ENCODE assay signal across 19 cellular contexts in genomic region chr10:109127363-109127762, GRCh38.
DNase-seq lines count a peak whose midpoint lies in the region; ATAC-seq, FAIRE-seq and TF ChIP-seq lines count a peak whose summit lies in the region.
"Had no signal": no experiment of that assay in that cellular context is flagged by ENCODE, and none has a peak within 500 bp of the region (broad histone marks: within the 10 kb centered on the region; RNA-seq: fewer than 3 reads in every experiment).

No MANE protein-coding gene starts in this region.

- POLR2A ChIA-PET in HepG2 (lab: Yijun Ruan, JAX) = no interaction called here
- POLR2A ChIA-PET in K562 (lab: Yijun Ruan, JAX) = no interaction called here

- CTCF ChIA-PET in HepG2 (lab: Yijun Ruan, JAX; ENCODE audit: low intra/inter-chr PET ratio, low total read pairs) = no interaction called here
- CTCF ChIA-PET in K562 (lab: Yijun Ruan, JAX; ENCODE audit: low intra/inter-chr PET ratio) = no interaction called here

- peaks cover 60% of the 10 kb centered on the region for H3K9me3 ChIP-seq in HepG2 (ENCODE audit: low read length)
- H3K9me3 ChIP-seq in right lobe of liver = no peaks in the 10 kb centered on the region
- H3K9me3 ChIP-seq in K562 (replicated peaks; ENCODE audit: control insufficient read depth, insufficient read depth, low read depth, low read length) = no peaks in the 10 kb centered on the region
- H3K9me3 ChIP-seq: Caco-2 had no signal

- H3K36me3 ChIP-seq in HepG2 (replicated peaks in 1 of 2; ENCODE audit: control insufficient read depth in 1 of 2, insufficient read depth in 2 of 2, low read length in 2 of 2) (no peaks in the 10 kb centered on the region), right lobe of liver (no peaks in the 10 kb centered on the region), K562 (ENCODE audit: control insufficient read depth, insufficient read depth, low read length) (no peaks in the 10 kb centered on the region)
- H3K36me3 ChIP-seq: BLaER1 treated with 17β-estradiol and CSF1 and Interleukin-3, amounts not matched to agents 10 nM and 100 nM had no signal

- BruUV-seq in HepG2 (replicated peaks; lab: Mats Ljungman, UMichigan) (no TSS peak), K562 (replicated peaks; lab: Mats Ljungman, UMichigan) (no TSS peak)

- FAIRE-seq in HepG2 (lab: Jason Lieb, UNC) = no peak
- FAIRE-seq in K562 (lab: Jason Lieb, UNC) = no peak
- FAIRE-seq: D721Med, G401.6, GM12891, GM19239 had no signal

- no peaks in the 10 kb centered on the region for H3K9me1 ChIP-seq in K562 (ENCODE audit: control insufficient read depth, insufficient read depth, low read length)

- H3K4me1 ChIP-seq in HepG2 (ENCODE audit: insufficient read depth, low read length) (no peaks in the 10 kb centered on the region), right lobe of liver (no peaks in the 10 kb centered on the region), K562 (replicated peaks in 1 of 2; ENCODE audit: control insufficient read depth in 2 of 2, insufficient read depth in 2 of 2, low read length in 2 of 2) (no peaks in the 10 kb centered on the region)
- H3K4me1 ChIP-seq: BLaER1 treated with 17β-estradiol and CSF1 and Interleukin-3, amounts not matched to agents 10 nM and 100 nM; Caco-2 had no signal

- H3K9ac ChIP-seq in HepG2 (ENCODE audit: insufficient read depth, low read depth, low read length) (no peak overlapping the region), K562 (ENCODE audit: insufficient read depth in 1 of 2, low read depth in 2 of 2, low read length in 2 of 2) (no peak overlapping the region)
- H3K9ac ChIP-seq: BLaER1 treated with 17β-estradiol and CSF1 and Interleukin-3, amounts not matched to agents 10 nM and 100 nM had no signal

- TF ChIP-seq POLR2A in HepG2 (IDR thresholded peaks at IDR 0.05; ENCODE audit: insufficient read depth in 1 of 2, low read depth in 2 of 2, low read length in 2 of 2) (no peak), right lobe of liver (IDR thresholded peaks at IDR 0.05) (no peak), K562 (conservative IDR thresholded peaks at IDR 0.05) (no peak)

- in situ Hi-C loops in HepG2 (cut with HindIII; ENCODE audit: extremely low pct_ligation_motif_present, low pct_unique_long_range_greater_than_20kb) = no loop called here
- in situ Hi-C loops in K562 (cut with MboI) = no loop called here
- in situ Hi-C loops in ACHN (cut with HindIII; ENCODE audit: low pct_ligation_motif_present, low pct_unique_long_range_greater_than_20kb, low sequenced_read_pairs) = no loop called here

- H2AFZ ChIP-seq in HepG2 (ENCODE audit: low read length) = no peak overlapping the region
- no peak overlapping the region for H2AFZ ChIP-seq in K562 (ENCODE audit: low read depth, low read length)

- no peak for ATAC-seq in HepG2
- no peak for ATAC-seq in right lobe of liver
- no peak for ATAC-seq in K562
- ATAC-seq in GM21737 (IDR thresholded peaks at IDR 0.05; ENCODE audit: unreplicated experiment) = no peak
- ATAC-seq: CD8-positive, alpha-beta T cell had no signal

- H3K4me2 ChIP-seq in HepG2 (ENCODE audit: low read depth, low read length) (no peak overlapping the region), K562 (ENCODE audit: insufficient read depth, low read length) (no peak overlapping the region)
- H3K4me2 ChIP-seq: BLaER1 treated with 17β-estradiol and CSF1 and Interleukin-3, amounts not matched to agents 10 nM and 100 nM had no signal

- TF ChIP-seq RAD21 in HepG2 (CRISPR knock-in tag; IDR thresholded peaks at IDR 0.05) (no peak), K562 (CRISPR knock-in tag; conservative IDR thresholded peaks at IDR 0.05 in 1 of 2, IDR thresholded peaks at IDR 0.05 in 1 of 2) (no peak)

- H3K79me2 ChIP-seq in HepG2 (ENCODE audit: insufficient read depth, low read length) = no peaks in the 10 kb centered on the region
- no peaks in the 10 kb centered on the region for H3K79me2 ChIP-seq in K562 (ENCODE audit: control insufficient read depth, insufficient read depth, low read length)

- TF ChIP-seq CTCF in HepG2 (CRISPR knock-in tag; IDR thresholded peaks at IDR 0.05) (no peak), right lobe of liver (IDR thresholded peaks at IDR 0.05) (no peak), K562 (IDR thresholded peaks at IDR 0.05 in 2 of 3, conservative IDR thresholded peaks at IDR 0.05 in 1 of 3; ENCODE audit: insufficient read depth in 2 of 3, low read depth in 1 of 3, low read length in 3 of 3) (no peak)

- H3K27ac ChIP-seq in HepG2 (ENCODE audit: extremely low read length, insufficient read depth, low read length) = no peak overlapping the region
- H3K27ac ChIP-seq in right lobe of liver = no peak overlapping the region
- no peak overlapping the region for H3K27ac ChIP-seq in K562 (ENCODE audit: extremely low read depth, low read depth, low read length)
- H3K27ac ChIP-seq: 22Rv1; BLaER1 treated with 17β-estradiol and CSF1 and Interleukin-3, amounts not matched to agents 10 nM and 100 nM; C4-2B had no signal

- H4K20me1 ChIP-seq in HepG2 (ENCODE audit: insufficient read depth, low read length) (no peaks in the 10 kb centered on the region), K562 (replicated peaks; ENCODE audit: control insufficient read depth, insufficient read depth, low read length) (no peaks in the 10 kb centered on the region)
- H4K20me1 ChIP-seq: BLaER1 treated with 17β-estradiol and CSF1 and Interleukin-3, amounts not matched to agents 10 nM and 100 nM had no signal

- 0% methylated on average over 1 of the region's 1 CpG for WGBS in HepG2 (ENCODE audit: low lambda C conversion rate)
- 53% methylated on average over 1 of the region's 1 CpG for WGBS in right lobe of liver (ENCODE audit: insufficient coverage, low coverage, low lambda C conversion rate, missing lambda C conversion rate)
- WGBS in K562 (ENCODE audit: insufficient coverage, low coverage, missing lambda C conversion rate) = 0% methylated on average over 1 of the region's 1 CpG

- DNase-seq in HepG2 (ENCODE audit: low spot score) (no peak), right lobe of liver (no peak), K562 (ENCODE audit: extremely low read depth in 1 of 4, low spot score in 3 of 4) (no peak), ACHN (no peak)
- DNase-seq: AML-193; Caco-2; Calu3; CD4-positive, alpha-beta T cell; CD8-positive, alpha-beta T cell; DMS79 treated with DMSO at 0.1 percent for 48 hours; GF-D8 had no signal

- H3K27me3 ChIP-seq in HepG2 (ENCODE audit: control insufficient read depth in 1 of 2, insufficient read depth in 2 of 2, low read length in 2 of 2) (no peaks in the 10 kb centered on the region), right lobe of liver (no peaks in the 10 kb centered on the region), K562 (ENCODE audit: control insufficient read depth in 2 of 2, insufficient read depth in 2 of 2, low read length in 2 of 2) (no peaks in the 10 kb centered on the region)
- H3K27me3 ChIP-seq: BLaER1 treated with 17β-estradiol and CSF1 and Interleukin-3, amounts not matched to agents 10 nM and 100 nM had no signal

- TF ChIP-seq EP300 in HepG2 (IDR thresholded peaks at IDR 0.05; ENCODE audit: low read depth in 2 of 2, low read length in 2 of 2) (no peak), HepG2 (CRISPR knock-in tag; IDR thresholded peaks at IDR 0.05; ENCODE audit: borderline replicate concordance) (no peak), K562 (IDR thresholded peaks at IDR 0.05; ENCODE audit: low read length) (no peak)

- H3K4me3 ChIP-seq in HepG2 (replicated peaks in 1 of 3; ENCODE audit: insufficient read depth in 1 of 3, low read depth in 2 of 3, low read length in 3 of 3) (no peak overlapping the region), right lobe of liver (no peak overlapping the region), K562 (no peak overlapping the region)
- H3K4me3 ChIP-seq: BLaER1 treated with 17β-estradiol and CSF1 and Interleukin-3, amounts not matched to agents 10 nM and 100 nM had no signal

- intact Hi-C loops in HepG2 (cut with micrococcal nuclease; ENCODE audit: unreplicated experiment) = no loop called here
- intact Hi-C loops in right lobe of liver (cut with DNase I) = no loop called here
- intact Hi-C loops in K562 (cut with micrococcal nuclease) = no loop called here

TF ChIP-seq in HepG2, 621 proteins besides CTCF, POLR2A, EP300 and RAD21:
- TF ChIP-seq ELK4 (CRISPR knock-in tag; IDR thresholded peaks at IDR 0.05; ENCODE audit: borderline replicate concordance) = no peak
- peak; percentile 69 for TF ChIP-seq MAFF (IDR thresholded peaks at IDR 0.05; ENCODE audit: low read depth, low read length)
- TF ChIP-seq MAFK (conservative IDR thresholded peaks at IDR 0.05 in 1 of 2, IDR thresholded peaks at IDR 0.05 in 1 of 2; ENCODE audit: low read length in 2 of 2) = peak; percentile 68 to 82

TF ChIP-seq in K562, 482 proteins besides CTCF, POLR2A, EP300 and RAD21:
- TF ChIP-seq NR2C2 (CRISPR knock-in tag; IDR thresholded peaks at IDR 0.05) (no peak), NR2C2 (tag; IDR thresholded peaks at IDR 0.05) (no peak), MAFF (IDR thresholded peaks at IDR 0.05; ENCODE audit: low read length) (0 out of 2 replicates have a peak, but pooled peaks have one; percentile 6)

Comparison
In these comparisons a context has a peak if more than half of its experiments do, and no peak if none do; other contexts are left out.
1. Of the 241 proteins assayed by ChIP-seq in both HepG2 and K562: peak only in HepG2: MAFK; only in K562: none; in both: MAFF; in neither: 239.